Comparison of ENCODE assay signal across 16 cellular contexts in the genomic region with DNA sequence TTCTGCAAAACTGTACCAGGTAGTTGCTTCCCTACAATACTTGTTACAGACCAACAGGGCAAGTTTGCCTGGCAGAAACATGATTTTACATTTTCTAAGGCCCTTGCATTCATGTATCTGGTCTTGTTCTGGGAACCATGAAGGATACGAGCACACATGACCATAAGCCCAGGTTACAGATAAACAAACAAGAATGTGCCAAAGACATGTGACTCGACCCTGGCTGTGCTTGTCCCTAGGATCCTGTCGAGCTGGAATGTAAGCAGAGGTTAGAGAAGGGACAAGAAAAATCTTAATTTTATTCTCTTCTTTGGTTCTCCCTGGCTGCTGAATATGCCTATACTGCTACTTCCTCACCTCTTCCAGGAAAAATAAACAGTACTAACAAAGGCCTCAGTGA. TPM values are rescaled to one million over a fixed set of nuclear protein-coding genes. Genes with fewer than 3 reads are reported as not detected.
DNase-seq lines count a peak whose midpoint lies in the region; ATAC-seq and TF ChIP-seq lines count a peak whose summit lies in the region.
"Had no signal": no experiment of that assay in that cellular context is flagged by ENCODE, and none has a peak within 500 bp of the region (broad histone marks: within the 10 kb centered on the region; RNA-seq: fewer than 3 reads in every experiment).

No MANE protein-coding gene starts in this region.

- H3K4ac ChIP-seq in IMR-90 (ENCODE audit: low read depth, low read length): no peak overlapping the region
- H3K4ac ChIP-seq in mesenchymal stem cell (ENCODE audit: low read depth in 1 of 2, low read length in 2 of 2): no peak overlapping the region

- H3K36me3 ChIP-seq in IMR-90 (ENCODE audit: control insufficient read depth, insufficient read depth, low read length): peaks cover 13% of the 10 kb centered on the region
- peaks cover 13% of the 10 kb centered on the region for H3K36me3 ChIP-seq in left ventricle myocardium inferior
- H3K36me3 ChIP-seq in thyroid gland: no peaks in the 10 kb centered on the region
- H3K36me3 ChIP-seq in mesenchymal stem cell (ENCODE audit: control insufficient read depth in 1 of 2, insufficient read depth in 2 of 2, low read depth in 1 of 2, low read length in 2 of 2): peaks cover 3 to 10% of the 10 kb centered on the region in 2 experiments
- peaks cover 13 to 14% (median 14%) of the 10 kb centered on the region in 3 donors for H3K36me3 ChIP-seq in tibial artery

- TF ChIP-seq POLR2A in IMR-90 (IDR thresholded peaks at IDR 0.05; ENCODE audit: low read depth, low read length) (no peak), thyroid gland (IDR thresholded peaks at IDR 0.05) (no peak)

- CTCF ChIA-PET in IMR-90 (lab: Yijun Ruan, JAX): no interaction called here

- ATAC-seq in Right ventricle myocardium inferior: peak; percentile 74
- no peak for ATAC-seq in right cardiac atrium
- ATAC-seq in IMR-90 (ENCODE audit: low read depth): no peak
- ATAC-seq: CD8-positive, alpha-beta T cell had no signal

- no peaks in the 10 kb centered on the region for H3K4me1 ChIP-seq in right cardiac atrium (ENCODE audit: control insufficient read depth, insufficient read depth, low read length)
- peaks cover 3% of the 10 kb centered on the region; the same call in 1 of the 2 replicates for H3K4me1 ChIP-seq in IMR-90 (ENCODE audit: control insufficient read depth, insufficient read depth, low read length)
- H3K4me1 ChIP-seq in left ventricle myocardium inferior: peaks cover 27% of the 10 kb centered on the region
- peaks cover 26 to 35% of the 10 kb centered on the region in 2 donors for H3K4me1 ChIP-seq in thyroid gland
- H3K4me1 ChIP-seq in mesenchymal stem cell (ENCODE audit: control insufficient read depth, insufficient read depth, low read depth, low read length): peaks cover 1% of the 10 kb centered on the region
- peaks cover 0 to 4% (median 0%) of the 10 kb centered on the region in 4 donors for H3K4me1 ChIP-seq in tibial artery

- no peak overlapping the region for H4K8ac ChIP-seq in IMR-90 (ENCODE audit: low read depth in 2 of 2, low read length in 2 of 2)
- H4K8ac ChIP-seq in mesenchymal stem cell (ENCODE audit: low read length): no peak overlapping the region

- dilution Hi-C loops in IMR-90 (cut with HindIII; ENCODE audit: low sequenced_read_pairs, unreplicated experiment): no loop called here

- H2AK5ac ChIP-seq in IMR-90 (ENCODE audit: low read depth, low read length): no peak overlapping the region
- no peak overlapping the region for H2AK5ac ChIP-seq in mesenchymal stem cell (ENCODE audit: low read length, severe bottlenecking)

- peaks cover 28% of the 10 kb centered on the region for H4K20me1 ChIP-seq in IMR-90 (ENCODE audit: insufficient read depth, low read length)

- no peak overlapping the region for H4K91ac ChIP-seq in IMR-90 (ENCODE audit: insufficient read depth, low read depth, low read length)
- H4K91ac ChIP-seq in mesenchymal stem cell (ENCODE audit: low read length): no peak overlapping the region

- TF ChIP-seq RAD21 in IMR-90 (IDR thresholded peaks at IDR 0.05; ENCODE audit: low read length): no peak

- H3K56ac ChIP-seq in IMR-90 (ENCODE audit: extremely low read depth, insufficient read depth, low read length): no peak overlapping the region

- H3K27ac ChIP-seq in right cardiac atrium (ENCODE audit: low read length) (no peak overlapping the region), IMR-90 (ENCODE audit: insufficient read depth, low read length) (no peak overlapping the region), left ventricle myocardium inferior (replicated peaks) (peak overlapping the region; percentile 47), thyroid gland (peak overlapping the region in 2 of 3 donors; percentile 24 to 50), mesenchymal stem cell (ENCODE audit: low read length, poor library complexity, severe bottlenecking) (no peak overlapping the region), tibial artery (no peak overlapping the region)
- H3K27ac ChIP-seq: 22Rv1 had no signal

- H2BK120ac ChIP-seq in IMR-90 (ENCODE audit: low read depth, low read length) (no peak overlapping the region), mesenchymal stem cell (ENCODE audit: low read depth, low read length) (no peak overlapping the region)

- H2BK15ac ChIP-seq in IMR-90 (ENCODE audit: low read depth, low read length) (no peak overlapping the region), mesenchymal stem cell (ENCODE audit: low read depth, poor library complexity, severe bottlenecking) (no peak overlapping the region)

- no peak overlapping the region for H2BK20ac ChIP-seq in IMR-90 (ENCODE audit: low read depth, low read length)

- H3K9ac ChIP-seq in IMR-90 (ENCODE audit: low read depth, low read length) (no peak overlapping the region), mesenchymal stem cell (ENCODE audit: low read length) (no peak overlapping the region)

- H3K23ac ChIP-seq in IMR-90 (ENCODE audit: low read depth, low read length) (0 out of 2 replicates have a peak overlapping the region, but pooled peaks have one; percentile 40), mesenchymal stem cell (ENCODE audit: low read length in 2 of 2) (no peak overlapping the region)

- H3K4me2 ChIP-seq in IMR-90 (ENCODE audit: low read depth, low read length): no peak overlapping the region
- no peak overlapping the region for H3K4me2 ChIP-seq in mesenchymal stem cell (ENCODE audit: low read length, poor library complexity, severe bottlenecking)

- peaks cover 7 to 32% of the 10 kb centered on the region in 2 experiments; a peak in 3 of 4 replicates for H3K79me1 ChIP-seq in IMR-90 (ENCODE audit: low read depth in 1 of 2, low read length in 2 of 2)
- H3K79me1 ChIP-seq in mesenchymal stem cell (replicated peaks; ENCODE audit: low read length, poor library complexity, severe bottlenecking): peaks cover 41% of the 10 kb centered on the region

- H2AK9ac ChIP-seq in IMR-90 (replicated peaks; ENCODE audit: low read depth, low read length, poor library complexity): no peak overlapping the region

- no peak overlapping the region for H3K14ac ChIP-seq in IMR-90 (replicated peaks; ENCODE audit: low read depth, low read length)
- peak overlapping the region in 1 of 2 experiments; percentile 7 for H3K14ac ChIP-seq in mesenchymal stem cell (ENCODE audit: low read length in 2 of 2)

- in situ Hi-C loops in IMR-90 (cut with MboI; ENCODE audit: low sequenced_read_pairs): no loop called here

- H3K18ac ChIP-seq in IMR-90 (ENCODE audit: low read depth, low read length) (no peak overlapping the region), mesenchymal stem cell (ENCODE audit: low read depth in 1 of 2, low read length in 2 of 2) (no peak overlapping the region)

- POLR2A ChIA-PET in IMR-90 (lab: Charles Lee; ENCODE audit: unreplicated experiment): no interaction called here

- no peak overlapping the region for H3K4me3 ChIP-seq in right cardiac atrium (ENCODE audit: low read length)
- H3K4me3 ChIP-seq in IMR-90 (ENCODE audit: insufficient read depth, low read depth, low read length): no peak overlapping the region
- H3K4me3 ChIP-seq in left ventricle myocardium inferior: no peak overlapping the region
- no peak overlapping the region for H3K4me3 ChIP-seq in thyroid gland (replicated peaks in 1 of 3)
- H3K4me3 ChIP-seq in mesenchymal stem cell (ENCODE audit: insufficient read depth in 1 of 2, low read depth in 1 of 2, low read length in 2 of 2): no peak overlapping the region
- H3K4me3 ChIP-seq in tibial artery: no peak overlapping the region

- H3K27me3 ChIP-seq in right cardiac atrium (ENCODE audit: control insufficient read depth, insufficient read depth): no peaks in the 10 kb centered on the region
- no peaks in the 10 kb centered on the region for H3K27me3 ChIP-seq in IMR-90 (ENCODE audit: control insufficient read depth, insufficient read depth, low read length)
- H3K27me3 ChIP-seq in left ventricle myocardium inferior (ENCODE audit: low read depth): no peaks in the 10 kb centered on the region
- H3K27me3 ChIP-seq in thyroid gland: no peaks in the 10 kb centered on the region
- no peaks in the 10 kb centered on the region for H3K27me3 ChIP-seq in mesenchymal stem cell (ENCODE audit: control insufficient read depth in 1 of 2, insufficient read depth in 1 of 2, low read length in 2 of 2)
- H3K27me3 ChIP-seq in tibial artery: no peaks in the 10 kb centered on the region

- 35% methylated on average over 3 of the region's 3 CpGs for WGBS in right cardiac atrium
- WGBS in IMR-90 (ENCODE audit: extremely low coverage in 2 of 2, insufficient read length in 1 of 2), 2 experiments: no CpG with 5 or more reads among the region's 3 CpGs
- 41 to 53% methylated on average over 3 of the region's 3 CpGs for WGBS in thyroid gland, 2 donors
- WGBS in mesenchymal stem cell: 64% methylated on average over 1 of the region's 3 CpGs

- no peak for TF ChIP-seq CTCF in IMR-90 (conservative IDR thresholded peaks at IDR 0.05; ENCODE audit: low read depth, low read length)
- TF ChIP-seq CTCF in left ventricle myocardium inferior (IDR thresholded peaks at IDR 0.05; ENCODE audit: borderline replicate concordance): no peak
- TF ChIP-seq CTCF in thyroid gland (IDR thresholded peaks at IDR 0.05): no peak
- TF ChIP-seq CTCF in tibial artery (IDR thresholded peaks at IDR 0.05): no peak

- BruUV-seq in IMR-90 (replicated peaks; lab: Mats Ljungman, UMichigan): no TSS peak

- intact Hi-C loops in Right ventricle myocardium inferior (cut with DNase I) (no loop called here), right cardiac atrium (cut with DNase I) (no loop called here), IMR-90 (cut with micrococcal nuclease) (no loop called here), left ventricle myocardium inferior (cut with micrococcal nuclease) (no loop called here), thyroid gland (cut with DNase I) (no loop called here), tibial artery (cut with DNase I; ENCODE audit: low total_unique reads) (no loop called here)

- DNase-seq in Right ventricle myocardium inferior (ENCODE audit: missing footprints): no peak
- DNase-seq in right cardiac atrium: no peak
- no peak for DNase-seq in IMR-90
- DNase-seq in left ventricle myocardium inferior: no peak
- DNase-seq in thyroid gland: peak; percentile 20 to 33
- DNase-seq in mesenchymal stem cell: no peak
- no peak for DNase-seq in tibial artery
- DNase-seq: CD8-positive, alpha-beta T cell; COR-L47; DMS153; DMS79 treated with DMSO at 0.1 percent for 48 hours; EL; GOT3; H9 had no signal

- no peak overlapping the region for H2BK5ac ChIP-seq in IMR-90 (ENCODE audit: low read depth, low read length, poor library complexity, severe bottlenecking)
- H2BK5ac ChIP-seq in mesenchymal stem cell (ENCODE audit: low read depth, low read length, poor library complexity, severe bottlenecking): no peak overlapping the region

- H2AFZ ChIP-seq in IMR-90 (replicated peaks; ENCODE audit: low read length, poor library complexity) (no peak overlapping the region), mesenchymal stem cell (ENCODE audit: low read depth, low read length) (no peak overlapping the region)

- H3K9me3 ChIP-seq in right cardiac atrium (ENCODE audit: control insufficient read depth, low read length) (no peaks in the 10 kb centered on the region), IMR-90 (ENCODE audit: control insufficient read depth, insufficient read depth, low read length) (no peaks in the 10 kb centered on the region), left ventricle myocardium inferior (replicated peaks) (no peaks in the 10 kb centered on the region), thyroid gland (no peaks in the 10 kb centered on the region), mesenchymal stem cell (ENCODE audit: control insufficient read depth, low read length) (no peaks in the 10 kb centered on the region), tibial artery (no peaks in the 10 kb centered on the region)

- peak overlapping the region in 1 of 2 experiments; percentile 39 for H2BK12ac ChIP-seq in mesenchymal stem cell (ENCODE audit: low read length in 2 of 2)

- peaks cover 11% of the 10 kb centered on the region for H3K9me1 ChIP-seq in IMR-90 (ENCODE audit: insufficient read depth, low read length)

- no peak overlapping the region for H4K5ac ChIP-seq in IMR-90 (ENCODE audit: low read depth, low read length)

RNA-seq across cellular contexts. Expression of a gene that starts 32.5 kb away (rescaled TPM):
- total RNA-seq in Right ventricle myocardium inferior (10.4 TPM), right cardiac atrium (10 to 100 TPM in 1 of 4 donors, 1 to 10 TPM in 3; 5.0 to 11.1 (median 8.6) TPM), IMR-90 (2012; rRNA removed) (4.1 and 5.3 TPM in 2 replicates), left ventricle myocardium inferior (6.6 TPM), thyroid gland (100 to 1,000 TPM in 1 of 4 donors, 10 to 100 TPM in 3; 10.7 to 293 (median 16.3) TPM)
- polyA plus RNA-seq in right cardiac atrium (3.5 TPM), IMR-90 (2012; rRNA removed) (5.0 and 6.0 TPM in 2 replicates)
- polyA plus RNA-seq in IMR-90 (2012; cell fraction: cytosol; rRNA removed): 2.0 and 3.7 TPM in 2 replicates
- polyA plus RNA-seq in IMR-90 (2012; cell fraction: nucleus; rRNA removed; ENCODE audit: low replicate concordance): 12.6 and 14.4 TPM in 2 replicates
- polyA plus RNA-seq in mesenchymal stem cell (2013, experiment 1 of 2): 8.7 TPM
- 9.5 TPM for polyA plus RNA-seq in mesenchymal stem cell (2013, experiment 2 of 2)
- polyA plus RNA-seq: CD14-positive monocyte had no signal

Comparison
In these comparisons a context has a peak if more than half of its experiments do, and no peak if none do; other contexts are left out.
1. H3K27ac ChIP-seq: peak in left ventricle myocardium inferior (single experiment) and thyroid gland (2 of 3); none in right cardiac atrium (single experiment), IMR-90 (single experiment), mesenchymal stem cell (single experiment) and tibial artery (0 of 2).
2. DNase-seq: peak in thyroid gland (2 of 2); none in Right ventricle myocardium inferior (single experiment), right cardiac atrium (0 of 3), IMR-90 (single experiment), left ventricle myocardium inferior (single experiment), mesenchymal stem cell (single experiment) and tibial artery (0 of 2).